ENCODE assay signal across 8 cellular contexts in genomic region chr4:2930135-2930805, GRCh38. TPM values are rescaled to one million over a fixed set of nuclear protein-coding genes. Genes with fewer than 3 reads are reported as not detected.
DNase-seq lines count a peak whose midpoint lies in the region; ATAC-seq and TF ChIP-seq lines count a peak whose summit lies in the region.

No MANE protein-coding gene starts in this region.

- TF ChIP-seq CTCF in VCaP (conservative IDR thresholded peaks at IDR 0.05) = no peak

- peak; percentile 54 for DNase-seq in activated CD8-positive, alpha-beta memory T cell treated with anti-CD3 and anti-CD28 coated beads for 24 hours
- DNase-seq in activated CD8-positive, alpha-beta memory T cell treated with anti-CD3 and anti-CD28 coated beads, Interleukin-2, amount 50 U/mL, for 4 hours = no peak
- DNase-seq in left colon = no peak
- DNase-seq in substantia nigra (lab: John Stamatoyannopoulos, UW) = peak in 1 of 49 donors; percentile 54

- H3K27ac ChIP-seq in VCaP = peak overlapping the region; percentile 94
- H3K27ac ChIP-seq in substantia nigra (ENCODE audit: low read depth, low read length, poor library complexity, severe bottlenecking) = peak overlapping the region; percentile 67

- ATAC-seq in left colon (peak; percentile 2), HG02642 (IDR thresholded peaks at IDR 0.05; ENCODE audit: poor library complexity, unreplicated experiment) (no peak), GM18502 (IDR thresholded peaks at IDR 0.05; ENCODE audit: poor library complexity, unreplicated experiment) (no peak), HG03135 (IDR thresholded peaks at IDR 0.05; ENCODE audit: unreplicated experiment) (no peak)

- intact Hi-C loops in left colon (cut with DNase I, micrococcal nuclease) = no loop called here

RNA-seq across cellular contexts. Expression of gene NOP14, which starts 32.9 kb away (rescaled TPM):
- total RNA-seq in left colon = 10 to 100 TPM; 20.4 to 22.9 TPM

RNA-seq across cellular contexts. Expression of gene GRK4, which starts 33.1 kb away (rescaled TPM):
- 1 to 10 TPM; 1.7 to 3.9 TPM for total RNA-seq in left colon
